8 cellular contexts compared by ENCODE assay signal in the genomic region with DNA sequence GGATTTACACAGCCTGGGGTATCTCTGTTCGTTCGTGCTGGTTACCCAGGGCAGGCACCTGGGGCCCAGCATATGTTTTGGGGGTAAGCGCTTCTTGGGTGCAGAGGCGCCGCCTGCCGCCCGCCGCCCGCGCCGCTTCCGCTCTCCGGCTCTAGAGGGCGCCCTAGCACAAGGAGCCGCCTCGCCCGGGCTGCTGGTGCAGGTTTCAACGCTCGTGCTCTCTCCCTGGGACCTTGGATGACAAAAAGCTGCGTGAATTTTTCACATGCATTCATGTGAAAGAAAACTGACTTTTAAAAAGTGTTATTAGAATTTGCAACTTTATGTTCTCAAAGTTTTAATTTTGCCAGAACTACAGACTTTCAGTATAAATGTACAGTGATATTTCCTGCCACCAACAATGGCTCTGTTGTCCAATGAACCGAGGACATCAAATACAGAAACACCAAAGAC. TPM values are rescaled to one million over a fixed set of nuclear protein-coding genes. Genes with fewer than 3 reads are reported as not detected.
DNase-seq lines count a peak whose midpoint lies in the region; ATAC-seq and TF ChIP-seq lines count a peak whose summit lies in the region.

No MANE protein-coding gene starts in this region.

- no peak overlapping the region for H3K27ac ChIP-seq in coronary artery
- no peak overlapping the region for H3K27ac ChIP-seq in lower lobe of right lung

- ATAC-seq in GM18511 (IDR thresholded peaks at IDR 0.05; ENCODE audit: unreplicated experiment) (peak; percentile 79), HG02970 (IDR thresholded peaks at IDR 0.05; ENCODE audit: low FRiP score, unreplicated experiment) (peak; percentile 82), lower lobe of right lung (peak; percentile 90 to 91)

- no peaks in the 10 kb centered on the region for H3K4me1 ChIP-seq in lower lobe of right lung

- intact Hi-C loops in lower lobe of right lung (cut with DNase I): no loop called here

- H3K27me3 ChIP-seq in lower lobe of right lung (ENCODE audit: low read depth): no peaks in the 10 kb centered on the region

- no peak for DNase-seq in AG09309 (ENCODE audit: low read depth)
- peak; percentile 43 for DNase-seq in NCI-H2171 treated with DMSO at 0.1 percent for 48 hours (lab: John Stamatoyannopoulos, UW)
- peak; percentile 69 to 79 for DNase-seq in activated CD4-positive, alpha-beta T cell treated with anti-CD3 and anti-CD28 coated beads, Interleukin-2, amount 50 U/mL, for 24 hours (ENCODE audit: low read depth in 1 of 2, low spot score in 1 of 2)
- DNase-seq in coronary artery (ENCODE audit: low spot score): no peak
- DNase-seq in lower lobe of right lung: peak; percentile 87
- peak; percentile 87 for DNase-seq in stimulated activated CD8-positive, alpha-beta memory T cell treated with anti-CD3 and anti-CD28 coated beads, Interleukin-15, amount 100 ng/mL, for 24 hours (ENCODE audit: low read depth)

- peak; percentile 93 for TF ChIP-seq CTCF in AG09309 (IDR thresholded peaks at IDR 0.05; ENCODE audit: control insufficient read depth, insufficient read depth, low read depth, low read length, missing control alignments)
- peak; percentile 93 for TF ChIP-seq CTCF in coronary artery (IDR thresholded peaks at IDR 0.05)
- TF ChIP-seq CTCF in lower lobe of right lung (IDR thresholded peaks at IDR 0.05): peak; percentile 99

- no peaks in the 10 kb centered on the region for H3K36me3 ChIP-seq in lower lobe of right lung

- H3K4me3 ChIP-seq in AG09309 (ENCODE audit: control insufficient read depth, low read depth, low read length) (no peak overlapping the region), coronary artery (no peak overlapping the region), lower lobe of right lung (no peak overlapping the region)

- H3K9me3 ChIP-seq in lower lobe of right lung: no peaks in the 10 kb centered on the region

RNA-seq across cellular contexts. Expression of gene PRR18, which starts 32.5 kb away (rescaled TPM):
- 0.59 TPM for total RNA-seq in lower lobe of right lung

Comparison
In these comparisons a context has a peak if more than half of its experiments do, and no peak if none do; other contexts are left out.
1. DNase-seq: peak in NCI-H2171 treated with DMSO at 0.1 percent for 48 hours (single experiment), activated CD4-positive, alpha-beta T cell treated with anti-CD3 and anti-CD28 coated beads, Interleukin-2, amount 50 U/mL, for 24 hours (2 of 2), lower lobe of right lung (single experiment) and stimulated activated CD8-positive, alpha-beta memory T cell treated with anti-CD3 and anti-CD28 coated beads, Interleukin-15, amount 100 ng/mL, for 24 hours (single experiment); none in AG09309 (single experiment) and coronary artery (single experiment).
2. Peak in every context shown above with its lines, with median percentiles within 50 percentile points of each other: CTCF ChIP-seq and ATAC-seq.